In the genomic region with DNA sequence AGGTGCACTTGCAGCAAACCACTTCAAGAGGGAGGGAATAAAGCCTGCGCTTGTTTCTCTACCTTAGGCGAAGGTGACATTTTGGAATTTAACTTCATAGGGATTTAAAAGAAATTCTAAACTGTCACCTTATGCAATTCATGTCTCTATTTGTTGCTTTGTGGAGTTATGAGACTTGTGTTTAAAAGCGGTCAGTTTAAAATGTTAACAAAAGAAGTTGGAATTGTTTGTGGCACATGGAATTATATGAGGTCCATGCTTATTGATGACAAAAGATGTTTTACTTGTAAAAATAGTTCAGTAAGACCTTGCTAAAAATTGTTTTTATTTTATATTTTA, we compare ENCODE assay signal across 13 cellular contexts. TPM values are rescaled to one million over a fixed set of nuclear protein-coding genes. Genes with fewer than 3 reads are reported as not detected.
DNase-seq lines count a peak whose midpoint lies in the region; ATAC-seq and TF ChIP-seq lines count a peak whose summit lies in the region.
"Had no signal": no experiment of that assay in that cellular context is flagged by ENCODE, and none has a peak within 500 bp of the region (broad histone marks: within the 10 kb centered on the region; RNA-seq: fewer than 3 reads in every experiment).

No MANE protein-coding gene starts in this region.

- ATAC-seq in activated CD4-positive, alpha-beta T cell treated with anti-CD3 and anti-CD28 coated beads for 36 hours, result no peak
- ATAC-seq in right lobe of liver (no peak), HG03139 (IDR thresholded peaks at IDR 0.05; ENCODE audit: unreplicated experiment) (no peak), GM21619 (IDR thresholded peaks at IDR 0.05; ENCODE audit: unreplicated experiment) (no peak)

- H3K4me3 Mint-ChIP-seq in activated CD4-positive, alpha-beta T cell treated with anti-CD3 and anti-CD28 coated beads, Interleukin-2, amount 10 ng/mL, durations not matched to agents 7 days and 5 days, result peak overlapping the region; percentile 64
- no peak overlapping the region for H3K4me3 Mint-ChIP-seq in activated CD4-positive, alpha-beta T cell treated with anti-CD3 and anti-CD28 coated beads for 36 hours
- H3K4me3 Mint-ChIP-seq in activated T-helper 1 cell treated with anti-CD3 and anti-CD28 coated beads, Interleukin-12 subunit alpha, Interleukin-12 subunit beta, Interleukin-2, Interleukin-4 antibody, amounts not matched to agents 30 ng/mL and 10 ng/mL and 1 ng/mL, durations not matched to agents 14 hours and 24 hours and 36 hours, result peak overlapping the region; percentile 56

- H3K9me3 ChIP-seq in right lobe of liver (no peaks in the 10 kb centered on the region), subcutaneous abdominal adipose tissue (ENCODE audit: control insufficient read depth in 5 of 5, low read length in 5 of 5) (no peaks in the 10 kb centered on the region)
- H3K9me3 ChIP-seq: adrenal gland, neutrophil had no signal

- intact Hi-C loops in activated CD4-positive, alpha-beta T cell treated with anti-CD3 and anti-CD28 coated beads for 36 hours (cut with DNase I, micrococcal nuclease), result loop anchor here in 1 of 2 experiments (5.0 kb wide), 1 partner anchor 101 kb away; no protein-coding TSS in a partner anchor
- intact Hi-C loops in activated T-helper 1 cell treated with anti-CD3 and anti-CD28 coated beads, Interleukin-12 subunit alpha, Interleukin-12 subunit beta, Interleukin-2, Interleukin-4 antibody, amounts not matched to agents 30 ng/mL and 10 ng/mL and 1 ng/mL, durations not matched to agents 14 hours and 24 hours and 36 hours (cut with micrococcal nuclease), result no loop called here
- intact Hi-C loops in right lobe of liver (cut with DNase I), result no loop called here

- POLR2A ChIA-PET in activated CD4-positive, alpha-beta T cell treated with anti-CD3 and anti-CD28 coated beads, Interleukin-2, amount 10 ng/mL, durations not matched to agents 7 days and 5 days (lab: Charles Lee), result no interaction called here
- POLR2A ChIA-PET in activated CD4-positive, alpha-beta T cell treated with anti-CD3 and anti-CD28 coated beads for 36 hours (lab: Charles Lee), result no interaction called here

- H3K27ac Mint-ChIP-seq in activated CD4-positive, alpha-beta T cell treated with anti-CD3 and anti-CD28 coated beads, Interleukin-2, amount 10 ng/mL, durations not matched to agents 7 days and 5 days, result no peak overlapping the region
- H3K27ac Mint-ChIP-seq in activated CD4-positive, alpha-beta T cell treated with anti-CD3 and anti-CD28 coated beads for 36 hours, result no peak overlapping the region
- no peak overlapping the region for H3K27ac Mint-ChIP-seq in activated T-helper 1 cell treated with anti-CD3 and anti-CD28 coated beads, Interleukin-12 subunit alpha, Interleukin-12 subunit beta, Interleukin-2, Interleukin-4 antibody, amounts not matched to agents 30 ng/mL and 10 ng/mL and 1 ng/mL, durations not matched to agents 14 hours and 24 hours and 36 hours

- peaks cover 20% of the 10 kb centered on the region for H3K4me1 Mint-ChIP-seq in activated CD4-positive, alpha-beta T cell treated with anti-CD3 and anti-CD28 coated beads, Interleukin-2, amount 10 ng/mL, durations not matched to agents 7 days and 5 days
- peaks cover 25% of the 10 kb centered on the region for H3K4me1 Mint-ChIP-seq in activated CD4-positive, alpha-beta T cell treated with anti-CD3 and anti-CD28 coated beads for 36 hours
- H3K4me1 Mint-ChIP-seq in activated T-helper 1 cell treated with anti-CD3 and anti-CD28 coated beads, Interleukin-12 subunit alpha, Interleukin-12 subunit beta, Interleukin-2, Interleukin-4 antibody, amounts not matched to agents 30 ng/mL and 10 ng/mL and 1 ng/mL, durations not matched to agents 14 hours and 24 hours and 36 hours (ENCODE audit: low read depth), result peaks cover 22% of the 10 kb centered on the region

- H3K36me3 ChIP-seq in right lobe of liver (peaks cover 0 to 14% (median 4%) of the 10 kb centered on the region in 4 donors), subcutaneous abdominal adipose tissue (ENCODE audit: control insufficient read depth in 5 of 5, insufficient read depth in 5 of 5, low read length in 5 of 5) (peaks cover 0 to 2% (median 0%) of the 10 kb centered on the region in 5 donors)
- H3K36me3 ChIP-seq: adrenal gland, neutrophil had no signal

- no peak for DNase-seq in activated CD4-positive, alpha-beta T cell treated with anti-CD3 and anti-CD28 coated beads, Interleukin-2, amount 10 ng/mL, durations not matched to agents 7 days and 5 days
- no peak for DNase-seq in activated CD4-positive, alpha-beta T cell treated with anti-CD3 and anti-CD28 coated beads for 36 hours
- DNase-seq in activated T-helper 1 cell treated with anti-CD3 and anti-CD28 coated beads, Interleukin-12 subunit alpha, Interleukin-12 subunit beta, Interleukin-2, Interleukin-4 antibody, amounts not matched to agents 30 ng/mL and 10 ng/mL and 1 ng/mL, durations not matched to agents 14 hours and 24 hours and 36 hours (ENCODE audit: low spot score), result no peak
- no peak for DNase-seq in right lobe of liver
- no peak for DNase-seq in GM19240 (ENCODE audit: insufficient read length, low spot score)
- DNase-seq: adrenal gland, NCI-H526, T1000 had no signal

- 16% methylated on average over 3 of the region's 3 CpGs for WGBS in right lobe of liver (ENCODE audit: insufficient coverage, low coverage, low lambda C conversion rate, missing lambda C conversion rate)

- H3K9me3 Mint-ChIP-seq in activated CD4-positive, alpha-beta T cell treated with anti-CD3 and anti-CD28 coated beads, Interleukin-2, amount 10 ng/mL, durations not matched to agents 7 days and 5 days, result no peaks in the 10 kb centered on the region
- no peaks in the 10 kb centered on the region for H3K9me3 Mint-ChIP-seq in activated CD4-positive, alpha-beta T cell treated with anti-CD3 and anti-CD28 coated beads for 36 hours (ENCODE audit: low read depth)
- H3K9me3 Mint-ChIP-seq in activated T-helper 1 cell treated with anti-CD3 and anti-CD28 coated beads, Interleukin-12 subunit alpha, Interleukin-12 subunit beta, Interleukin-2, Interleukin-4 antibody, amounts not matched to agents 30 ng/mL and 10 ng/mL and 1 ng/mL, durations not matched to agents 14 hours and 24 hours and 36 hours, result no peaks in the 10 kb centered on the region

- H3K36me3 Mint-ChIP-seq in activated CD4-positive, alpha-beta T cell treated with anti-CD3 and anti-CD28 coated beads, Interleukin-2, amount 10 ng/mL, durations not matched to agents 7 days and 5 days (ENCODE audit: low read depth), result peaks cover 2% of the 10 kb centered on the region
- H3K36me3 Mint-ChIP-seq in activated CD4-positive, alpha-beta T cell treated with anti-CD3 and anti-CD28 coated beads for 36 hours (ENCODE audit: low read depth), result no peaks in the 10 kb centered on the region
- no peaks in the 10 kb centered on the region for H3K36me3 Mint-ChIP-seq in activated T-helper 1 cell treated with anti-CD3 and anti-CD28 coated beads, Interleukin-12 subunit alpha, Interleukin-12 subunit beta, Interleukin-2, Interleukin-4 antibody, amounts not matched to agents 30 ng/mL and 10 ng/mL and 1 ng/mL, durations not matched to agents 14 hours and 24 hours and 36 hours (ENCODE audit: low read depth)

- H3K4me1 ChIP-seq in right lobe of liver (peaks cover 0 to 13% (median 6%) of the 10 kb centered on the region in 4 donors), subcutaneous abdominal adipose tissue (ENCODE audit: control insufficient read depth in 5 of 5, insufficient read depth in 5 of 5, low read length in 5 of 5) (peaks cover 0 to 42% (median 32%) of the 10 kb centered on the region in 5 donors)

- TF ChIP-seq CTCF in right lobe of liver (IDR thresholded peaks at IDR 0.05), result no peak

- peak overlapping the region in 4 of 5 donors; percentile 45 to 81 (median 63) for H3K9ac ChIP-seq in subcutaneous abdominal adipose tissue (ENCODE audit: low read length in 5 of 5)

- H3K27me3 ChIP-seq in right lobe of liver (no peaks in the 10 kb centered on the region), subcutaneous abdominal adipose tissue (ENCODE audit: control insufficient read depth in 5 of 5, insufficient read depth in 4 of 5, low read length in 5 of 5) (peaks cover 31 to 58% (median 51%) of the 10 kb centered on the region in 5 donors)

- peak overlapping the region; percentile 83 to 98 (median 97) for H3K27ac ChIP-seq in right lobe of liver
- peak overlapping the region; percentile 76 for H3K27ac ChIP-seq in subcutaneous abdominal adipose tissue (ENCODE audit: low read depth, low read length)
- H3K27ac ChIP-seq: neutrophil had no signal

- no peak for TF ChIP-seq POLR2A in right lobe of liver (IDR thresholded peaks at IDR 0.05)

- peaks cover 67% of the 10 kb centered on the region for H3K27me3 Mint-ChIP-seq in activated CD4-positive, alpha-beta T cell treated with anti-CD3 and anti-CD28 coated beads, Interleukin-2, amount 10 ng/mL, durations not matched to agents 7 days and 5 days
- H3K27me3 Mint-ChIP-seq in activated CD4-positive, alpha-beta T cell treated with anti-CD3 and anti-CD28 coated beads for 36 hours, result peaks cover 53% of the 10 kb centered on the region
- H3K27me3 Mint-ChIP-seq in activated T-helper 1 cell treated with anti-CD3 and anti-CD28 coated beads, Interleukin-12 subunit alpha, Interleukin-12 subunit beta, Interleukin-2, Interleukin-4 antibody, amounts not matched to agents 30 ng/mL and 10 ng/mL and 1 ng/mL, durations not matched to agents 14 hours and 24 hours and 36 hours (ENCODE audit: insufficient read depth), result peaks cover 63% of the 10 kb centered on the region

- H3K4me3 ChIP-seq in right lobe of liver (peak overlapping the region; percentile 58 to 64 (median 60)), subcutaneous abdominal adipose tissue (ENCODE audit: low read depth in 1 of 5, low read length in 5 of 5) (peak overlapping the region in 4 of 5 donors; percentile 15 to 75 (median 68))

- CTCF ChIA-PET in activated CD4-positive, alpha-beta T cell treated with anti-CD3 and anti-CD28 coated beads, Interleukin-2, amount 10 ng/mL, durations not matched to agents 7 days and 5 days (lab: Charles Lee), result interaction anchor here (1.1 kb wide), 1 partner anchor 15 kb away, joined by 3 read pairs; no protein-coding TSS in a partner anchor
- CTCF ChIA-PET in activated CD4-positive, alpha-beta T cell treated with anti-CD3 and anti-CD28 coated beads for 36 hours (lab: Charles Lee), result no interaction called here

RNA-seq across cellular contexts. Expression of a gene that starts 15.8 kb away (rescaled TPM):
- total RNA-seq in activated CD4-positive, alpha-beta T cell treated with anti-CD3 and anti-CD28 coated beads, Interleukin-2, amount 10 ng/mL, durations not matched to agents 7 days and 5 days, result not detected
- not detected for total RNA-seq in activated CD4-positive, alpha-beta T cell treated with anti-CD3 and anti-CD28 coated beads for 36 hours
- 0.13 TPM in 1 of 2 replicates, not detected in the other for total RNA-seq in activated T-helper 1 cell treated with anti-CD3 and anti-CD28 coated beads, Interleukin-12 subunit alpha, Interleukin-12 subunit beta, Interleukin-2, Interleukin-4 antibody, amounts not matched to agents 30 ng/mL and 10 ng/mL and 1 ng/mL, durations not matched to agents 14 hours and 24 hours and 36 hours
- 10 to 100 TPM; 20.4 to 35.0 (median 28.5) TPM for total RNA-seq in right lobe of liver
- total RNA-seq: LHCN-M2 had no signal

Comparison
In these comparisons a context has a peak if more than half of its experiments do, and no peak if none do; other contexts are left out.
1. RNA of a gene that starts 15.8 kb away (total RNA-seq): 20.4 to 35.0 TPM in right lobe of liver; 0.13 TPM in activated T-helper 1 cell treated with anti-CD3 and anti-CD28 coated beads, Interleukin-12 subunit alpha, Interleukin-12 subunit beta, Interleukin-2, Interleukin-4 antibody, amounts not matched to agents 30 ng/mL and 10 ng/mL and 1 ng/mL, durations not matched to agents 14 hours and 24 hours and 36 hours, not detected in activated CD4-positive, alpha-beta T cell treated with anti-CD3 and anti-CD28 coated beads for 36 hours and not detected in activated CD4-positive, alpha-beta T cell treated with anti-CD3 and anti-CD28 coated beads, Interleukin-2, amount 10 ng/mL, durations not matched to agents 7 days and 5 days; every median in the first group is over 10 times any median in the second.